Comparison of ENCODE assay signal across 16 cellular contexts in the genomic region with DNA sequence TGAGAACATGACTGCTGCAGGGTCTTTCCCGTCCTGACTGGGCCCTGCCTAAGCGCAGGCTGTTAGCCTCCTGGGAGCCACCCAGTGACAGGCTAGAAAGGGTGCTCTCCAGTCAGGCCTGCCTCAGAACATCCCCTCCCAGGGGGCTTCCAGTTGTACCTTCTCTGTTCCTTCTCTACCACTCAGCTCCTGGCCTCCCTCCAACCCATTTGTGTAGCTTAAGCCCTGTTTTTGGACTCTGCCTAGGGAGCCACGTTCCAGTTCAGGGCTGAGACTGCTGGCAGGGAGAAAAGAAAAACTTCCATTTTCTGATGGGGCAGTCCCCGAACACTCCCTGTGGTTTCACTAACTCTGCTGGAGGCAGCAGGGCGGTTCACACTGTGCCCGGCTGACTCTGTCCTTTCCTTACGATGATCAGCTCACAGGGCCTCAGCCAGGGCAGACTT. TPM values are rescaled to one million over a fixed set of nuclear protein-coding genes. Genes with fewer than 3 reads are reported as not detected.
DNase-seq lines count a peak whose midpoint lies in the region; ATAC-seq, FAIRE-seq and TF ChIP-seq lines count a peak whose summit lies in the region.
"Had no signal": no experiment of that assay in that cellular context is flagged by ENCODE, and none has a peak within 500 bp of the region (broad histone marks: within the 10 kb centered on the region; RNA-seq: fewer than 3 reads in every experiment).

No MANE protein-coding gene starts in this region.

- DNase-seq in GM18507 (ENCODE audit: extremely low spot score, insufficient read length, low read depth), result peak; percentile 51
- DNase-seq in bronchial epithelial cell (ENCODE audit: low read depth), result no peak
- no peak for DNase-seq in NCI-H1930 (lab: John Stamatoyannopoulos, UW)
- DNase-seq in CD8-positive, alpha-beta memory T cell, result no peak
- no peak for DNase-seq in SHP77 treated with DMSO at 0.1 percent for 48 hours (lab: John Stamatoyannopoulos, UW)
- DNase-seq: activated CD4-positive, CD25-positive, alpha-beta regulatory T cell treated with anti-CD3 and anti-CD28 coated beads, Interleukin-2, amount 50 U/mL, for 72 hours; activated naive CD4-positive, alpha-beta T cell treated with Interleukin-2 at 50 U/mL for 16 hours; Karpas-422; NCI-H345; nephron progenitor cell; SHP77; small intestine; uterus had no signal

- H3K36me3 Mint-ChIP-seq in CD8-positive, alpha-beta memory T cell, result no peaks in the 10 kb centered on the region

- CTCF ChIA-PET in CD8-positive, alpha-beta memory T cell (lab: Charles Lee), result no interaction called here

- H3K4me1 Mint-ChIP-seq in CD8-positive, alpha-beta memory T cell, result no peaks in the 10 kb centered on the region

- peaks cover 0 to 12% of the 10 kb centered on the region in 2 donors for H3K27me3 Mint-ChIP-seq in CD8-positive, alpha-beta memory T cell

- peaks cover 0 to 1% (median 0%) of the 10 kb centered on the region in 5 donors for H3K9me3 Mint-ChIP-seq in CD8-positive, alpha-beta memory T cell
- H3K9me3 Mint-ChIP-seq: nephron progenitor cell had no signal

- TF ChIP-seq CTCF in bronchial epithelial cell (IDR thresholded peaks at IDR 0.05; ENCODE audit: insufficient read depth, low read length, severe bottlenecking), result no peak

- FAIRE-seq in GM18507 (lab: Jason Lieb, UNC), result peak; percentile 93
- FAIRE-seq in bronchial epithelial cell (lab: Jason Lieb, UNC), result peak; percentile 60
- FAIRE-seq: small intestine had no signal

- no peak overlapping the region for H3K27ac ChIP-seq in CD8-positive, alpha-beta memory T cell (ENCODE audit: low read depth, low read length)
- H3K27ac ChIP-seq: uterus had no signal

- ATAC-seq in GM19438 (IDR thresholded peaks at IDR 0.05; ENCODE audit: low read depth, unreplicated experiment), result peak; percentile 60
- peak; percentile 45 for ATAC-seq in HG02970 (IDR thresholded peaks at IDR 0.05; ENCODE audit: low FRiP score, unreplicated experiment)

- no peak overlapping the region for H3K4me3 Mint-ChIP-seq in CD8-positive, alpha-beta memory T cell
- H3K4me3 Mint-ChIP-seq: nephron progenitor cell had no signal

- H3K4me3 ChIP-seq in bronchial epithelial cell (ENCODE audit: low read depth, low read length), result no peak overlapping the region
- H3K4me3 ChIP-seq in CD8-positive, alpha-beta memory T cell (ENCODE audit: low read length), result no peak overlapping the region
- H3K4me3 ChIP-seq: uterus had no signal

- no peaks in the 10 kb centered on the region for H3K9me3 ChIP-seq in CD8-positive, alpha-beta memory T cell (ENCODE audit: low read length)
- H3K9me3 ChIP-seq: uterus had no signal

- POLR2A ChIA-PET in CD8-positive, alpha-beta memory T cell (lab: Charles Lee), result no interaction called here

- no peak overlapping the region for H3K27ac Mint-ChIP-seq in CD8-positive, alpha-beta memory T cell
- H3K27ac Mint-ChIP-seq: nephron progenitor cell had no signal

- H3K36me3 ChIP-seq in bronchial epithelial cell (ENCODE audit: control insufficient read depth, insufficient read depth, low read length), result no peaks in the 10 kb centered on the region
- H3K36me3 ChIP-seq in CD8-positive, alpha-beta memory T cell (ENCODE audit: insufficient read depth, low read length), result no peaks in the 10 kb centered on the region
- H3K36me3 ChIP-seq: uterus had no signal

- no peaks in the 10 kb centered on the region for H3K27me3 ChIP-seq in bronchial epithelial cell (ENCODE audit: control insufficient read depth, insufficient read depth, low read length)
- no peaks in the 10 kb centered on the region for H3K27me3 ChIP-seq in CD8-positive, alpha-beta memory T cell (ENCODE audit: insufficient read depth, low read length, poor library complexity, severe bottlenecking)
- H3K27me3 ChIP-seq: uterus had no signal

- H3K4me1 ChIP-seq in CD8-positive, alpha-beta memory T cell (ENCODE audit: insufficient read depth, low read length), result no peaks in the 10 kb centered on the region
- H3K4me1 ChIP-seq: uterus had no signal

RNA-seq across cellular contexts. Expression of a gene that starts 15.3 kb away (rescaled TPM):
- under 0.01 and 0.13 TPM in 2 replicates for total RNA-seq in bronchial epithelial cell
- total RNA-seq in CD8-positive, alpha-beta memory T cell, result under 1 TPM; 0.44 to 0.57 TPM
- 0.09 TPM for polyA plus RNA-seq in CD8-positive, alpha-beta memory T cell
- total RNA-seq: cerebellum, uterus had no signal
- polyA plus RNA-seq: small intestine had no signal

RNA-seq across cellular contexts. Expression of a gene that starts 49.4 kb away (rescaled TPM):
- 20.5 and 20.9 TPM in 2 replicates for total RNA-seq in bronchial epithelial cell
- total RNA-seq in CD8-positive, alpha-beta memory T cell, result 10 to 100 TPM; 73.5 to 73.6 TPM
- polyA plus RNA-seq in CD8-positive, alpha-beta memory T cell, result 22.4 TPM

RNA-seq across cellular contexts. Expression of a gene that starts 56.6 kb away (rescaled TPM):
- total RNA-seq in bronchial epithelial cell, result 2.6 and 6.7 TPM in 2 replicates
- 10 to 100 TPM; 15.4 to 17.5 TPM for total RNA-seq in CD8-positive, alpha-beta memory T cell
- 19.7 TPM for polyA plus RNA-seq in CD8-positive, alpha-beta memory T cell
